Comparison of ENCODE assay signal across 23 cellular contexts in the genomic region with DNA sequence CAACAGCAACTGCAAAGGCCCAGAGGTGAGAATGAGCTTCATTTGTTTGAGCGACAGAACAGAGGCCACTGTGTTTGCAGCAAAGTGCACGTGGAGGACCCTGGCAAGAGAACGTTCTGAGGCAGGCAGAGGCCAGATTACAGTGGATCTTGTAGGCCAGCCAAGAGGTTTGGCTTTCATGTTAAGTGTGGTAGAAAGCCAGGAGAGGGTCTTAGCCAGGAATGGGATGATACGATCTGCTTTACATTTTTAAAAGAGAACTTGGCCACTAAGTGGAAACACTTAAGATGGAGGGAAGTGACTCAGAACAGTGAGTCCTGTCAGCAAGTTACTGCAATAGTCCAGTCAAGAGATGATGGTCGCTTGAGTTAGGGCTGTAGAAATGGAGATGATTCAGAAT. TPM values are rescaled to one million over a fixed set of nuclear protein-coding genes. Genes with fewer than 3 reads are reported as not detected.
DNase-seq lines count a peak whose midpoint lies in the region; ATAC-seq and TF ChIP-seq lines count a peak whose summit lies in the region.
"Had no signal": no experiment of that assay in that cellular context is flagged by ENCODE, and none has a peak within 500 bp of the region (broad histone marks: within the 10 kb centered on the region; RNA-seq: fewer than 3 reads in every experiment).

No MANE protein-coding gene starts in this region.

- ATAC-seq in GM19328 (IDR thresholded peaks at IDR 0.05; ENCODE audit: unreplicated experiment), result no peak
- ATAC-seq: activated CD4-positive, CD25-positive, alpha-beta regulatory T cell treated with anti-CD3 and anti-CD28 coated beads, Interleukin-2, amount 50 U/mL, for 24 hours; activated CD8-positive, alpha-beta memory T cell treated with anti-CD3 and anti-CD28 coated beads, Interleukin-2, amount 10 ng/mL, durations not matched to agents 7 days and 5 days; K562; stimulated activated memory B cell treated with anti-CD40 and anti-IgM and Interleukin-4, amounts not matched to agents 10 μg/mL and 1 μg/mL and 100 μg/mL, for 72 hours had no signal

- no peak overlapping the region for H3K4me3 ChIP-seq in AG04449 (ENCODE audit: low read depth, low read length)
- H3K4me3 ChIP-seq: cardiac muscle cell, K562 had no signal

- TF ChIP-seq CTCF in AG04449 (IDR thresholded peaks at IDR 0.05; ENCODE audit: insufficient read depth, low read length, missing control alignments) (no peak), HFFc6 (IDR thresholded peaks at IDR 0.05) (no peak)

- peaks cover 29% of the 10 kb centered on the region for H3K36me3 Mint-ChIP-seq in HFFc6 (ENCODE audit: low read depth)
- no peaks in the 10 kb centered on the region for H3K36me3 Mint-ChIP-seq in activated CD4-positive, alpha-beta memory T cell treated with anti-CD3 and anti-CD28 coated beads, Interleukin-2, amount 10 ng/mL, durations not matched to agents 7 days and 5 days (ENCODE audit: low read depth)
- H3K36me3 Mint-ChIP-seq: activated CD8-positive, alpha-beta memory T cell treated with anti-CD3 and anti-CD28 coated beads, Interleukin-2, amount 10 ng/mL, durations not matched to agents 7 days and 5 days had no signal

- POLR2A ChIA-PET in AG04449 (lab: Yijun Ruan, JAX), result interaction anchor here (0.9 to 1.1 kb wide), 2 partner anchors 33 to 35 kb away, joined by 3 to 4 read pairs; no protein-coding TSS in a partner anchor
- POLR2A ChIA-PET in activated CD4-positive, alpha-beta memory T cell treated with anti-CD3 and anti-CD28 coated beads, Interleukin-2, amount 10 ng/mL, durations not matched to agents 7 days and 5 days (lab: Charles Lee), result no interaction called here

- peak overlapping the region; percentile 23; the same call in 1 of the 2 replicates for H3K4me3 Mint-ChIP-seq in HFFc6
- H3K4me3 Mint-ChIP-seq in activated CD4-positive, alpha-beta memory T cell treated with anti-CD3 and anti-CD28 coated beads, Interleukin-2, amount 10 ng/mL, durations not matched to agents 7 days and 5 days, result no peak overlapping the region
- H3K4me3 Mint-ChIP-seq: activated CD8-positive, alpha-beta memory T cell treated with anti-CD3 and anti-CD28 coated beads, Interleukin-2, amount 10 ng/mL, durations not matched to agents 7 days and 5 days; stimulated activated memory B cell treated with anti-CD40 and anti-IgM and Interleukin-4, amounts not matched to agents 10 μg/mL and 1 μg/mL and 100 μg/mL, for 72 hours had no signal

- CTCF ChIA-PET in AG04449 (lab: Yijun Ruan, JAX), result interaction anchor here (1.8 kb wide), 1 partner anchor 84 kb away, joined by 5 read pairs; no protein-coding TSS in a partner anchor
- CTCF ChIA-PET in activated CD4-positive, alpha-beta memory T cell treated with anti-CD3 and anti-CD28 coated beads, Interleukin-2, amount 10 ng/mL, durations not matched to agents 7 days and 5 days (lab: Charles Lee), result interaction anchor here (1.2 kb wide), 1 partner anchor 87 kb away, joined by 3 read pairs; no protein-coding TSS in a partner anchor

- H3K27ac Mint-ChIP-seq in HFFc6, result peak overlapping the region; percentile 82
- no peak overlapping the region for H3K27ac Mint-ChIP-seq in activated CD4-positive, alpha-beta memory T cell treated with anti-CD3 and anti-CD28 coated beads, Interleukin-2, amount 10 ng/mL, durations not matched to agents 7 days and 5 days
- H3K27ac Mint-ChIP-seq: activated CD8-positive, alpha-beta memory T cell treated with anti-CD3 and anti-CD28 coated beads, Interleukin-2, amount 10 ng/mL, durations not matched to agents 7 days and 5 days; stimulated activated memory B cell treated with anti-CD40 and anti-IgM and Interleukin-4, amounts not matched to agents 10 μg/mL and 1 μg/mL and 100 μg/mL, for 72 hours had no signal

- peak; percentile 57 for DNase-seq in AG04449 (ENCODE audit: low read depth, low spot score)
- peak; percentile 67 for DNase-seq in HFFc6
- DNase-seq in astrocyte of the hippocampus (ENCODE audit: low read depth, low spot score), result peak; percentile 79
- peak; percentile 3 for DNase-seq in iPS-NIHi7 (ENCODE audit: extremely low spot score)
- no peak for DNase-seq in activated CD4-positive, alpha-beta memory T cell treated with anti-CD3 and anti-CD28 coated beads, Interleukin-2, amount 10 ng/mL, durations not matched to agents 7 days and 5 days
- DNase-seq in COLO829 (ENCODE audit: low spot score), result no peak
- DNase-seq in DMS53 (lab: John Stamatoyannopoulos, UW), result no peak
- DNase-seq: activated CD8-positive, alpha-beta memory T cell treated with anti-CD3 and anti-CD28 coated beads, Interleukin-2, amount 10 ng/mL, durations not matched to agents 7 days and 5 days; Calu3; effector CD8-positive, alpha-beta T cell; mesendoderm; NCI-H1436 treated with DMSO at 0.1 percent for 48 hours; NCI-H226 had no signal

- no peaks in the 10 kb centered on the region for H3K9me3 Mint-ChIP-seq in HFFc6
- no peaks in the 10 kb centered on the region for H3K9me3 Mint-ChIP-seq in activated CD4-positive, alpha-beta memory T cell treated with anti-CD3 and anti-CD28 coated beads, Interleukin-2, amount 10 ng/mL, durations not matched to agents 7 days and 5 days
- H3K9me3 Mint-ChIP-seq: stimulated activated memory B cell treated with anti-CD40 and anti-IgM and Interleukin-4, amounts not matched to agents 10 μg/mL and 1 μg/mL and 100 μg/mL, for 72 hours had no signal

- peaks cover 37% of the 10 kb centered on the region for H3K4me1 Mint-ChIP-seq in HFFc6 (ENCODE audit: low read depth)
- H3K4me1 Mint-ChIP-seq in activated CD4-positive, alpha-beta memory T cell treated with anti-CD3 and anti-CD28 coated beads, Interleukin-2, amount 10 ng/mL, durations not matched to agents 7 days and 5 days, result peaks cover 3% of the 10 kb centered on the region

- H3K27me3 Mint-ChIP-seq in HFFc6 (ENCODE audit: insufficient read depth), result no peaks in the 10 kb centered on the region
- no peaks in the 10 kb centered on the region for H3K27me3 Mint-ChIP-seq in activated CD4-positive, alpha-beta memory T cell treated with anti-CD3 and anti-CD28 coated beads, Interleukin-2, amount 10 ng/mL, durations not matched to agents 7 days and 5 days
- H3K27me3 Mint-ChIP-seq: activated CD8-positive, alpha-beta memory T cell treated with anti-CD3 and anti-CD28 coated beads, Interleukin-2, amount 10 ng/mL, durations not matched to agents 7 days and 5 days; stimulated activated memory B cell treated with anti-CD40 and anti-IgM and Interleukin-4, amounts not matched to agents 10 μg/mL and 1 μg/mL and 100 μg/mL, for 72 hours had no signal

RNA-seq across cellular contexts. Expression of a gene that starts 4.6 kb away (rescaled TPM):
- total RNA-seq in HFFc6 (2021; fragmentation: NEBNext Ultra II Directional; extraction: Animal tissue kit (Norgen Biotek cat#: 25700)), result 10 to 100 TPM in 4 of 6 experiments, 1 to 10 TPM in 2; 7.4 to 16.5 (median 13.7) TPM
- 1 to 10 TPM; 4.8 to 5.3 TPM for total RNA-seq in activated CD4-positive, alpha-beta memory T cell treated with anti-CD3 and anti-CD28 coated beads, Interleukin-2, amount 10 ng/mL, durations not matched to agents 7 days and 5 days

RNA-seq across cellular contexts. Expression of a gene that starts 20.7 kb away (rescaled TPM):
- not detected for total RNA-seq in HFFc6 (2021; fragmentation: NEBNext Ultra II Directional; extraction: Animal tissue kit (Norgen Biotek cat#: 25700))
- not detected for total RNA-seq in activated CD4-positive, alpha-beta memory T cell treated with anti-CD3 and anti-CD28 coated beads, Interleukin-2, amount 10 ng/mL, durations not matched to agents 7 days and 5 days
- total RNA-seq: activated CD8-positive, alpha-beta memory T cell treated with anti-CD3 and anti-CD28 coated beads, Interleukin-2, amount 10 ng/mL, durations not matched to agents 7 days and 5 days; Calu3; cardiac muscle cell; glomerular endothelial cell; K562; omental fat pad; skeletal muscle tissue; T-helper 1 cell treated with Interleukin-12 subunit alpha and Interleukin-12 subunit beta and Interleukin-4 antibody, amounts not matched to agents 30 ng/mL and 1 ng/mL, for 36 hours; ureter had no signal

RNA-seq across cellular contexts. Expression of a gene that starts 33.9 kb away (rescaled TPM):
- 100 to 1,000 TPM; 492 to 540 (median 512) TPM for total RNA-seq in HFFc6 (2021; fragmentation: NEBNext Ultra II Directional; extraction: Animal tissue kit (Norgen Biotek cat#: 25700))
- not detected for total RNA-seq in activated CD4-positive, alpha-beta memory T cell treated with anti-CD3 and anti-CD28 coated beads, Interleukin-2, amount 10 ng/mL, durations not matched to agents 7 days and 5 days
- total RNA-seq: activated CD8-positive, alpha-beta memory T cell treated with anti-CD3 and anti-CD28 coated beads, Interleukin-2, amount 10 ng/mL, durations not matched to agents 7 days and 5 days had no signal

RNA-seq across cellular contexts. Expression of a gene that starts 57.2 kb away (rescaled TPM):
- total RNA-seq in HFFc6 (2021; fragmentation: NEBNext Ultra II Directional; extraction: Animal tissue kit (Norgen Biotek cat#: 25700)), result 100 to 1,000 TPM; 821 to 941 (median 887) TPM
- total RNA-seq in activated CD4-positive, alpha-beta memory T cell treated with anti-CD3 and anti-CD28 coated beads, Interleukin-2, amount 10 ng/mL, durations not matched to agents 7 days and 5 days, result 10 to 100 TPM; 34.3 to 36.3 TPM

Comparison
In these comparisons a context has a peak if more than half of its experiments do, and no peak if none do; other contexts are left out.
1. DNase-seq: peak in AG04449 (single experiment), HFFc6 (single experiment), astrocyte of the hippocampus (single experiment) and iPS-NIHi7 (single experiment); none in activated CD4-positive, alpha-beta memory T cell treated with anti-CD3 and anti-CD28 coated beads, Interleukin-2, amount 10 ng/mL, durations not matched to agents 7 days and 5 days (single experiment), COLO829 (single experiment) and DMS53 (single experiment).
2. RNA of a gene that starts 33.9 kb away (total RNA-seq): 492 to 540 TPM in HFFc6; not detected in activated CD4-positive, alpha-beta memory T cell treated with anti-CD3 and anti-CD28 coated beads, Interleukin-2, amount 10 ng/mL, durations not matched to agents 7 days and 5 days; every median in the first group is over 100 times any median in the second.